ENCODE assay signal across 1 cellular context in the genomic region with DNA sequence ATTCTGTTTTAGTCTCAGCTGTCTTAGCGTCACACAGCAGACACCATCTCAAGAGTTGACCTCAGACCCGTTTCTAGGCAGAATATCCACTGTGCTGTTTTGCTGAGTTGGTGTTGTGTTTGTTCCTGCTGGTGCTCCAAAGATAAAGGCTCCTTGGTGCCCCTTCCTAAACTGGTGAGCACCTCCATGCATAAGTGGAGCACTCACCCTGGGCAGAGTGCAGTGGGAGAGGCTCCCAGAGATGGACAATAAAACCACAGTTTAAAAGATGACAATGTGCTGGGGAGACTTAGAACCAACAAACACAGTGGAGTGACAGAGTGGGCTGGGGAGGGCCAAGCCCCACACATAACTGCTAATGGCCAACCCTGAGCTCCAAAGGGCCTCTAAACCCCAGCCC.
A peak's percentile ranks its signal among the peaks of the same experiment; 100 is the strongest.
TF ChIP-seq lines count a peak whose summit lies in the region.

No MANE protein-coding gene starts in this region.

TF ChIP-seq in HepG2, 621 proteins besides CTCF, POLR2A, EP300 and RAD21 (continued from another document):
- TF ChIP-seq MEIS1 (CRISPR knock-in tag; IDR thresholded peaks at IDR 0.05; ENCODE audit: borderline replicate concordance) (no peak), ZNF263 (CRISPR knock-in tag; IDR thresholded peaks at IDR 0.05) (peak; percentile 90)
